Comparison of ENCODE assay signal across 22 cellular contexts in genomic region chr16:51409001-51409675, GRCh38.
DNase-seq lines count a peak whose midpoint lies in the region; ATAC-seq, FAIRE-seq and TF ChIP-seq lines count a peak whose summit lies in the region.
"Had no signal": no experiment of that assay in that cellular context is flagged by ENCODE, and none has a peak within 500 bp of the region (broad histone marks: within the 10 kb centered on the region; RNA-seq: fewer than 3 reads in every experiment).

No MANE protein-coding gene starts in this region.

- no peaks in the 10 kb centered on the region for H3K79me2 ChIP-seq in HepG2 (ENCODE audit: insufficient read depth, low read length)
- H3K79me2 ChIP-seq in mammary epithelial cell (ENCODE audit: insufficient read depth, low read length): no peaks in the 10 kb centered on the region

- dilution Hi-C loops in mammary epithelial cell (cut with HindIII; ENCODE audit: low sequenced_read_pairs): no loop called here

- no peak for TF ChIP-seq EP300 in HepG2 (IDR thresholded peaks at IDR 0.05; ENCODE audit: low read depth in 2 of 2, low read length in 2 of 2)
- no peak for TF ChIP-seq EP300 in HepG2 (CRISPR knock-in tag; IDR thresholded peaks at IDR 0.05; ENCODE audit: borderline replicate concordance)

- no peak for TF ChIP-seq RAD21 in liver (IDR thresholded peaks at IDR 0.05)
- TF ChIP-seq RAD21 in HepG2 (CRISPR knock-in tag; IDR thresholded peaks at IDR 0.05): no peak

- intact Hi-C loops in HepG2 (cut with micrococcal nuclease; ENCODE audit: unreplicated experiment) (no loop called here), mammary epithelial cell (cut with micrococcal nuclease) (loop anchor here (5.0 kb wide), 1 partner anchor 228 kb away; no protein-coding TSS in a partner anchor), kidney (cut with DNase I) (no loop called here)

- ATAC-seq in HepG2: no peak
- no peak for ATAC-seq in HG03521 (IDR thresholded peaks at IDR 0.05; ENCODE audit: unreplicated experiment)

- FAIRE-seq in HepG2 (lab: Jason Lieb, UNC) (no peak), kidney (lab: Jason Lieb, UNC) (no peak)
- FAIRE-seq: A204.1, endothelial cell of umbilical vein had no signal

- H3K4me2 ChIP-seq in HepG2 (ENCODE audit: low read depth, low read length): no peak overlapping the region
- peak overlapping the region; percentile 77 for H3K4me2 ChIP-seq in mammary epithelial cell (ENCODE audit: insufficient read depth, low read depth, low read length)

- H3K9ac ChIP-seq in liver (ENCODE audit: low read depth in 1 of 2, low read length in 2 of 2) (no peak overlapping the region), HepG2 (ENCODE audit: insufficient read depth, low read depth, low read length) (no peak overlapping the region), mammary epithelial cell (ENCODE audit: insufficient read depth, low read length) (peak overlapping the region; percentile 49), kidney (ENCODE audit: low read length in 2 of 2) (no peak overlapping the region)

- peaks cover 5 to 50% (median 26%) of the 10 kb centered on the region in 4 donors for H3K4me1 ChIP-seq in liver (ENCODE audit: control insufficient read depth in 4 of 4, insufficient read depth in 4 of 4, low read length in 3 of 4)
- peaks cover 14% of the 10 kb centered on the region for H3K4me1 ChIP-seq in HepG2 (ENCODE audit: insufficient read depth, low read length)
- H3K4me1 ChIP-seq in mammary epithelial cell (ENCODE audit: insufficient read depth, low read length): peaks cover 36% of the 10 kb centered on the region
- peaks cover 21 to 29% of the 10 kb centered on the region in 2 donors for H3K4me1 ChIP-seq in kidney (ENCODE audit: control insufficient read depth in 1 of 2, insufficient read depth in 1 of 2, low read depth in 1 of 2, low read length in 2 of 2)
- H3K4me1 ChIP-seq: ascending aorta had no signal

- WGBS in liver: 69% methylated on average over 5 of the region's 5 CpGs
- 75% methylated on average over 5 of the region's 5 CpGs for WGBS in HepG2 (ENCODE audit: low lambda C conversion rate)
- 60% methylated on average over 5 of the region's 5 CpGs for WGBS in mammary epithelial cell (ENCODE audit: low coverage, missing lambda C conversion rate)

- in situ Hi-C loops in HepG2 (cut with HindIII; ENCODE audit: extremely low pct_ligation_motif_present, low pct_unique_long_range_greater_than_20kb): no loop called here
- in situ Hi-C loops in mammary epithelial cell (cut with MboI; ENCODE audit: low sequenced_read_pairs in 2 of 2): no loop called here
- in situ Hi-C loops in ACHN (cut with HindIII; ENCODE audit: low pct_ligation_motif_present, low pct_unique_long_range_greater_than_20kb, low sequenced_read_pairs): no loop called here

- H3K27ac ChIP-seq in liver (ENCODE audit: low read depth in 1 of 2, low read length in 2 of 2) (peak overlapping the region; percentile 87 to 89), HepG2 (ENCODE audit: extremely low read length, insufficient read depth, low read length) (no peak overlapping the region), mammary epithelial cell (ENCODE audit: insufficient read depth, low read depth, low read length) (peak overlapping the region; percentile 88), kidney (ENCODE audit: low read depth in 2 of 2, low read length in 2 of 2) (peak overlapping the region; percentile 56 to 63)
- H3K27ac ChIP-seq: ascending aorta had no signal

- no peaks in the 10 kb centered on the region for H3K36me3 ChIP-seq in liver (ENCODE audit: control insufficient read depth in 4 of 4, insufficient read depth in 3 of 4, low read depth in 1 of 4, low read length in 3 of 4)
- no peaks in the 10 kb centered on the region for H3K36me3 ChIP-seq in HepG2 (replicated peaks in 1 of 2; ENCODE audit: control insufficient read depth in 1 of 2, insufficient read depth in 2 of 2, low read length in 2 of 2)
- H3K36me3 ChIP-seq in mammary epithelial cell (ENCODE audit: insufficient read depth, low read length): no peaks in the 10 kb centered on the region
- no peaks in the 10 kb centered on the region for H3K36me3 ChIP-seq in kidney (ENCODE audit: control insufficient read depth in 1 of 2, insufficient read depth in 2 of 2, low read length in 2 of 2)
- H3K36me3 ChIP-seq: ascending aorta had no signal

- CTCF ChIA-PET in HepG2 (lab: Yijun Ruan, JAX; ENCODE audit: low intra/inter-chr PET ratio, low total read pairs) (no interaction called here), mammary epithelial cell (lab: Charles Lee; ENCODE audit: low non-redundant PET) (no interaction called here)

- BruUV-seq in HepG2 (replicated peaks; lab: Mats Ljungman, UMichigan) (no TSS peak), mammary epithelial cell (replicated peaks; lab: Mats Ljungman, UMichigan) (no TSS peak)

- DNase-seq in HepG2 (ENCODE audit: low spot score) (no peak), mammary epithelial cell (peak; percentile 15), kidney (no peak), SW 1271 (lab: John Stamatoyannopoulos, UW) (no peak), ACHN (no peak)
- DNase-seq in activated naive CD4-positive, alpha-beta T cell treated with anti-CD3 and anti-CD28 coated beads, Interleukin-2, amount 50 U/mL, for 16 hours: no peak
- DNase-seq: activated CD4-positive, alpha-beta T cell treated with anti-CD3 and anti-CD28 coated beads for 48 hours; activated CD8-positive, alpha-beta memory T cell treated with anti-CD3 and anti-CD28 coated beads, Interleukin-2, amount 50 U/mL, for 4 hours; CD8-positive, alpha-beta memory T cell; cortex of kidney; head of caudate nucleus; immature natural killer cell; NCI-H1694 treated with DMSO at 0.1 percent for 48 hours; NCI-H524; stimulated activated naive CD4-positive, alpha-beta T cell; T-helper 9 cell; trophoblast cell had no signal

- TF ChIP-seq CTCF in liver (IDR thresholded peaks at IDR 0.05; ENCODE audit: low read depth, low read length, missing input control): no peak
- no peak for TF ChIP-seq CTCF in HepG2 (CRISPR knock-in tag; IDR thresholded peaks at IDR 0.05)
- TF ChIP-seq CTCF in mammary epithelial cell (conservative IDR thresholded peaks at IDR 0.05 in 1 of 2, IDR thresholded peaks at IDR 0.05 in 1 of 2; ENCODE audit: extremely low read depth in 1 of 2, insufficient read depth in 1 of 2, low read depth in 1 of 2, low read length in 2 of 2): no peak
- TF ChIP-seq CTCF in kidney (IDR thresholded peaks at IDR 0.05; ENCODE audit: borderline replicate concordance, extremely low read depth, insufficient read depth): no peak

- H3K27me3 ChIP-seq in liver (ENCODE audit: control insufficient read depth in 4 of 4, insufficient read depth in 4 of 4, low read length in 3 of 4): no peaks in the 10 kb centered on the region
- no peaks in the 10 kb centered on the region for H3K27me3 ChIP-seq in HepG2 (ENCODE audit: control insufficient read depth in 1 of 2, insufficient read depth in 2 of 2, low read length in 2 of 2)
- no peaks in the 10 kb centered on the region for H3K27me3 ChIP-seq in mammary epithelial cell (ENCODE audit: insufficient read depth, low read length)
- H3K27me3 ChIP-seq: ascending aorta had no signal

- H3K4me3 ChIP-seq in liver (ENCODE audit: low read depth in 1 of 3, low read length in 3 of 3) (no peak overlapping the region), HepG2 (replicated peaks in 1 of 3; ENCODE audit: insufficient read depth in 1 of 3, low read depth in 2 of 3, low read length in 3 of 3) (no peak overlapping the region), mammary epithelial cell (replicated peaks in 1 of 3; ENCODE audit: insufficient read depth in 1 of 3, low read depth in 2 of 3, low read length in 3 of 3) (no peak overlapping the region), kidney (ENCODE audit: low read length in 2 of 2) (no peak overlapping the region)
- H3K4me3 ChIP-seq: ascending aorta had no signal

- H2AFZ ChIP-seq in HepG2 (ENCODE audit: low read length): no peak overlapping the region
- peak overlapping the region; percentile 60 for H2AFZ ChIP-seq in mammary epithelial cell (ENCODE audit: low read depth, low read length)

- TF ChIP-seq POLR2A in HepG2 (IDR thresholded peaks at IDR 0.05; ENCODE audit: insufficient read depth in 1 of 2, low read depth in 2 of 2, low read length in 2 of 2): no peak

- POLR2A ChIA-PET in HepG2 (lab: Yijun Ruan, JAX): no interaction called here

- H4K20me1 ChIP-seq in HepG2 (ENCODE audit: insufficient read depth, low read length): no peaks in the 10 kb centered on the region
- H4K20me1 ChIP-seq in mammary epithelial cell (ENCODE audit: insufficient read depth, low read length): no peaks in the 10 kb centered on the region

- no peaks in the 10 kb centered on the region for H3K9me3 ChIP-seq in liver (ENCODE audit: control insufficient read depth in 4 of 4, low read length in 3 of 4)
- H3K9me3 ChIP-seq in HepG2 (ENCODE audit: low read length): no peaks in the 10 kb centered on the region
- H3K9me3 ChIP-seq in mammary epithelial cell (replicated peaks; ENCODE audit: insufficient read depth, low read length): no peaks in the 10 kb centered on the region
- no peaks in the 10 kb centered on the region for H3K9me3 ChIP-seq in kidney (ENCODE audit: control insufficient read depth in 1 of 2, low read length in 2 of 2)
- H3K9me3 ChIP-seq: ascending aorta had no signal

TF ChIP-seq in liver, 16 proteins besides CTCF, POLR2A, EP300 and RAD21 (continues in another document):
- no peak for TF ChIP-seq EGR1 (IDR thresholded peaks at IDR 0.05; ENCODE audit: low read depth in 2 of 2)
- no peak for TF ChIP-seq HNF4G (IDR thresholded peaks at IDR 0.05)
- TF ChIP-seq SP1 (IDR thresholded peaks at IDR 0.05): no peak
- TF ChIP-seq FOXA1 (IDR thresholded peaks at IDR 0.05): no peak

TF ChIP-seq in HepG2, 621 proteins besides CTCF, POLR2A, EP300 and RAD21:
- no peak for TF ChIP-seq ISX (CRISPR knock-in tag; conservative IDR thresholded peaks at IDR 0.05)
- TF ChIP-seq SOX13 (IDR thresholded peaks at IDR 0.05): no peak
- TF ChIP-seq SOX13 (CRISPR knock-in tag; conservative IDR thresholded peaks at IDR 0.05 in 1 of 2, IDR thresholded peaks at IDR 0.05 in 1 of 2): no peak
